Comparison of ENCODE assay signal across 1 cellular context in the genomic region with DNA sequence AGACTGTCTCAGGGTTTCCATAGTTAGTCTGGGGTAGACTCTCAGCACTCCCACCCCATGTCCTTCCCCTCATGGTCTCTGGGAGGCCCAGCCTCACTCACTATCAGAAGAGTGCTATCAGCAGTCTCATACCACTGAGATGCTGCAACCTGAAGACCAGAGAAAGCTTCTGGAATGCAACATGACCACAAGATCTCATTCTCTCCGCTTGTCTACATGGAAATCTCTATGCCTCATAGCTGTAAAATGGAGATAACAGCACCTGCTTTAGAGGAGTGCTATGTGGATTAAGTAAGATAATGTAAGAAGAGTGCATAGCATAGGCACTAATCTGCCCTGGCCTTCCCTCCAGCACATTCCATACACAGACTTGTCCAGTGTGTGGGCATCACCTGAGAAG.
TF ChIP-seq lines count a peak whose summit lies in the region.

No MANE protein-coding gene starts in this region.

TF ChIP-seq in K562, 482 proteins besides CTCF, POLR2A, EP300 and RAD21 (continued from another document):
- TF ChIP-seq, protein P1, sequence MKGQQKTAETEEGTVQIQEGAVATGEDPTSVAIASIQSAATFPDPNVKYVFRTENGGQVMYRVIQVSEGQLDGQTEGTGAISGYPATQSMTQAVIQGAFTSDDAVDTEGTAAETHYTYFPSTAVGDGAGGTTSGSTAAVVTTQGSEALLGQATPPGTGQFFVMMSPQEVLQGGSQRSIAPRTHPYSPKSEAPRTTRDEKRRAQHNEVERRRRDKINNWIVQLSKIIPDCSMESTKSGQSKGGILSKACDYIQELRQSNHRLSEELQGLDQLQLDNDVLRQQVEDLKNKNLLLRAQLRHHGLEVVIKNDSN (CRISPR knock-in tag; IDR thresholded peaks at IDR 0.05): no peak
- TF ChIP-seq KAT2B (IDR thresholded peaks at IDR 0.05; ENCODE audit: low read depth, low read length) (no peak), ZNF239 (CRISPR knock-in tag; IDR thresholded peaks at IDR 0.05) (no peak), ZNF274 (IDR thresholded peaks at IDR 0.05; ENCODE audit: borderline replicate concordance, low read depth, low read length) (no peak), ZBTB7A (IDR thresholded peaks at IDR 0.05; ENCODE audit: borderline replicate concordance, control insufficient read depth, low read depth, low read length) (no peak), CBFA2T3 (IDR thresholded peaks at IDR 0.05) (peak; percentile 93), RBM22 (IDR thresholded peaks at IDR 0.05; ENCODE audit: low read depth, low read length, poor library complexity, severe bottlenecking) (no peak), SMARCC2 (IDR thresholded peaks at IDR 0.05; ENCODE audit: low read depth) (peak; percentile 40; the same call in 1 of the 2 replicates), U2AF2 (optimal IDR thresholded peaks at IDR 0.05; ENCODE audit: low read depth, low read length) (no peak), DDX20 (tag; IDR thresholded peaks at IDR 0.05; ENCODE audit: low read depth) (0 out of 2 replicates have a peak, but pooled peaks have one; percentile 17), MTA1 (IDR thresholded peaks at IDR 0.05; ENCODE audit: borderline replicate concordance) (peak; percentile 59; the same call in 1 of the 2 replicates), ARID1B (IDR thresholded peaks at IDR 0.05) (peak; percentile 93), XRCC3 (IDR thresholded peaks at IDR 0.05) (no peak), TBL1XR1 (IDR thresholded peaks at IDR 0.05; ENCODE audit: low read length in 2 of 2) (peak in 1 of 2 experiments; percentile 56; a peak in 1 of 4 replicates), NCOA1 (IDR thresholded peaks at IDR 0.05; ENCODE audit: low read depth) (peak; percentile 42; the same call in 1 of the 2 replicates), BRF1 (IDR thresholded peaks at IDR 0.05; ENCODE audit: borderline replicate concordance, extremely low read depth, insufficient read length) (no peak), TOE1 (IDR thresholded peaks at IDR 0.05; ENCODE audit: borderline replicate concordance) (no peak), TOE1 (CRISPR knock-in tag; IDR thresholded peaks at IDR 0.05; ENCODE audit: borderline replicate concordance, low read depth) (no peak), GATAD2B (IDR thresholded peaks at IDR 0.05; ENCODE audit: borderline replicate concordance) (no peak), ZKSCAN1 (IDR thresholded peaks at IDR 0.05; ENCODE audit: low read depth, low read length) (no peak), HEY1 (CRISPR knock-in tag; IDR thresholded peaks at IDR 0.05; ENCODE audit: borderline replicate concordance) (peak; percentile 77; the same call in 1 of the 2 replicates), KLF13 (tag; IDR thresholded peaks at IDR 0.05; ENCODE audit: borderline replicate concordance, low read depth) (no peak), RFX7 (CRISPR knock-in tag; IDR thresholded peaks at IDR 0.05) (no peak), ZNF282 (CRISPR knock-in tag; IDR thresholded peaks at IDR 0.05) (no peak), SMARCA4 (IDR thresholded peaks at IDR 0.05) (peak; percentile 86; the same call in 1 of the 2 replicates), PML (IDR thresholded peaks at IDR 0.05; ENCODE audit: low read length) (peak; percentile 88), PHF21A (IDR thresholded peaks at IDR 0.05; ENCODE audit: borderline replicate concordance, low read depth) (no peak), ZFP1 (CRISPR knock-in tag; IDR thresholded peaks at IDR 0.05) (no peak), DIDO1 (tag; IDR thresholded peaks at IDR 0.05; ENCODE audit: low read depth) (no peak), ATF1 (CRISPR knock-in tag; IDR thresholded peaks at IDR 0.05) (no peak), ATF1 (tag; IDR thresholded peaks at IDR 0.05) (0 out of 2 replicates have a peak, but pooled peaks have one; percentile 31), ZNF436 (CRISPR knock-in tag; IDR thresholded peaks at IDR 0.05) (no peak), FOXA3 (CRISPR knock-in tag; conservative IDR thresholded peaks at IDR 0.05 in 1 of 2, IDR thresholded peaks at IDR 0.05 in 1 of 2) (no peak)
- TF ChIP-seq, protein P2, sequence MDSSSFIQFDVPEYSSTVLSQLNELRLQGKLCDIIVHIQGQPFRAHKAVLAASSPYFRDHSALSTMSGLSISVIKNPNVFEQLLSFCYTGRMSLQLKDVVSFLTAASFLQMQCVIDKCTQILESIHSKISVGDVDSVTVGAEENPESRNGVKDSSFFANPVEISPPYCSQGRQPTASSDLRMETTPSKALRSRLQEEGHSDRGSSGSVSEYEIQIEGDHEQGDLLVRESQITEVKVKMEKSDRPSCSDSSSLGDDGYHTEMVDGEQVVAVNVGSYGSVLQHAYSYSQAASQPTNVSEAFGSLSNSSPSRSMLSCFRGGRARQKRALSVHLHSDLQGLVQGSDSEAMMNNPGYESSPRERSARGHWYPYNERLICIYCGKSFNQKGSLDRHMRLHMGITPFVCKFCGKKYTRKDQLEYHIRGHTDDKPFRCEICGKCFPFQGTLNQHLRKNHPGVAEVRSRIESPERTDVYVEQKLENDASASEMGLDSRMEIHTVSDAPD (CRISPR knock-in tag; IDR thresholded peaks at IDR 0.05): no peak
- TF ChIP-seq, protein P3, sequence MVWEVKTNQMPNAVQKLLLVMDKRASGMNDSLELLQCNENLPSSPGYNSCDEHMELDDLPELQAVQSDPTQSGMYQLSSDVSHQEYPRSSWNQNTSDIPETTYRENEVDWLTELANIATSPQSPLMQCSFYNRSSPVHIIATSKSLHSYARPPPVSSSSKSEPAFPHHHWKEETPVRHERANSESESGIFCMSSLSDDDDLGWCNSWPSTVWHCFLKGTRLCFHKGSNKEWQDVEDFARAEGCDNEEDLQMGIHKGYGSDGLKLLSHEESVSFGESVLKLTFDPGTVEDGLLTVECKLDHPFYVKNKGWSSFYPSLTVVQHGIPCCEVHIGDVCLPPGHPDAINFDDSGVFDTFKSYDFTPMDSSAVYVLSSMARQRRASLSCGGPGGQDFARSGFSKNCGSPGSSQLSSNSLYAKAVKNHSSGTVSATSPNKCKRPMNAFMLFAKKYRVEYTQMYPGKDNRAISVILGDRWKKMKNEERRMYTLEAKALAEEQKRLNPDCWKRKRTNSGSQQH (CRISPR knock-in tag; IDR thresholded peaks at IDR 0.05): no peak
- TF ChIP-seq, protein P4, sequence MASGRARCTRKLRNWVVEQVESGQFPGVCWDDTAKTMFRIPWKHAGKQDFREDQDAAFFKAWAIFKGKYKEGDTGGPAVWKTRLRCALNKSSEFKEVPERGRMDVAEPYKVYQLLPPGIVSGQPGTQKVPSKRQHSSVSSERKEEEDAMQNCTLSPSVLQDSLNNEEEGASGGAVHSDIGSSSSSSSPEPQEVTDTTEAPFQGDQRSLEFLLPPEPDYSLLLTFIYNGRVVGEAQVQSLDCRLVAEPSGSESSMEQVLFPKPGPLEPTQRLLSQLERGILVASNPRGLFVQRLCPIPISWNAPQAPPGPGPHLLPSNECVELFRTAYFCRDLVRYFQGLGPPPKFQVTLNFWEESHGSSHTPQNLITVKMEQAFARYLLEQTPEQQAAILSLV (tag; IDR thresholded peaks at IDR 0.05): no peak
- TF ChIP-seq, protein P5, sequence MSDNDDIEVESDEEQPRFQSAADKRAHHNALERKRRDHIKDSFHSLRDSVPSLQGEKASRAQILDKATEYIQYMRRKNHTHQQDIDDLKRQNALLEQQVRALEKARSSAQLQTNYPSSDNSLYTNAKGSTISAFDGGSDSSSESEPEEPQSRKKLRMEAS (CRISPR knock-in tag; IDR thresholded peaks at IDR 0.05): no peak
- TF ChIP-seq, protein P6, sequence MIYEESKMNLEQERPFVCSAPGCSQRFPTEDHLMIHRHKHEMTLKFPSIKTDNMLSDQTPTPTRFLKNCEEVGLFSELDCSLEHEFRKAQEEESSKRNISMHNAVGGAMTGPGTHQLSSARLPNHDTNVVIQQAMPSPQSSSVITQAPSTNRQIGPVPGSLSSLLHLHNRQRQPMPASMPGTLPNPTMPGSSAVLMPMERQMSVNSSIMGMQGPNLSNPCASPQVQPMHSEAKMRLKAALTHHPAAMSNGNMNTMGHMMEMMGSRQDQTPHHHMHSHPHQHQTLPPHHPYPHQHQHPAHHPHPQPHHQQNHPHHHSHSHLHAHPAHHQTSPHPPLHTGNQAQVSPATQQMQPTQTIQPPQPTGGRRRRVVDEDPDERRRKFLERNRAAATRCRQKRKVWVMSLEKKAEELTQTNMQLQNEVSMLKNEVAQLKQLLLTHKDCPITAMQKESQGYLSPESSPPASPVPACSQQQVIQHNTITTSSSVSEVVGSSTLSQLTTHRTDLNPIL (CRISPR knock-in tag; IDR thresholded peaks at IDR 0.05): no peak
- TF ChIP-seq, protein P7, sequence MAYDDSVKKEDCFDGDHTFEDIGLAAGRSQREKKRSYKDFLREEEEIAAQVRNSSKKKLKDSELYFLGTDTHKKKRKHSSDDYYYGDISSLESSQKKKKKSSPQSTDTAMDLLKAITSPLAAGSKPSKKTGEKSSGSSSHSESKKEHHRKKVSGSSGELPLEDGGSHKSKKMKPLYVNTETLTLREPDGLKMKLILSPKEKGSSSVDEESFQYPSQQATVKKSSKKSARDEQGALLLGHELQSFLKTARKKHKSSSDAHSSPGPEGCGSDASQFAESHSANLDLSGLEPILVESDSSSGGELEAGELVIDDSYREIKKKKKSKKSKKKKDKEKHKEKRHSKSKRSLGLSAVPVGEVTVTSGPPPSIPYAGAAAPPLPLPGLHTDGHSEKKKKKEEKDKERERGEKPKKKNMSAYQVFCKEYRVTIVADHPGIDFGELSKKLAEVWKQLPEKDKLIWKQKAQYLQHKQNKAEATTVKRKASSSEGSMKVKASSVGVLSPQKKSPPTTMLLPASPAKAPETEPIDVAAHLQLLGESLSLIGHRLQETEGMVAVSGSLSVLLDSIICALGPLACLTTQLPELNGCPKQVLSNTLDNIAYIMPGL (CRISPR knock-in tag; IDR thresholded peaks at IDR 0.05): no peak
- TF ChIP-seq, protein P8, sequence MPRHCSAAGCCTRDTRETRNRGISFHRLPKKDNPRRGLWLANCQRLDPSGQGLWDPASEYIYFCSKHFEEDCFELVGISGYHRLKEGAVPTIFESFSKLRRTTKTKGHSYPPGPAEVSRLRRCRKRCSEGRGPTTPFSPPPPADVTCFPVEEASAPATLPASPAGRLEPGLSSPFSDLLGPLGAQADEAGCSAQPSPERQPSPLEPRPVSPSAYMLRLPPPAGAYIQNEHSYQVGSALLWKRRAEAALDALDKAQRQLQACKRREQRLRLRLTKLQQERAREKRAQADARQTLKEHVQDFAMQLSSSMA (CRISPR knock-in tag; IDR thresholded peaks at IDR 0.05): no peak
